ENCODE assay signal across 13 cellular contexts in genomic region chr2:1556776-1557466, GRCh38.
DNase-seq lines count a peak whose midpoint lies in the region; TF ChIP-seq lines count a peak whose summit lies in the region.
"Had no signal": no experiment of that assay in that cellular context is flagged by ENCODE, and none has a peak within 500 bp of the region (broad histone marks: within the 10 kb centered on the region; RNA-seq: fewer than 3 reads in every experiment).

No MANE protein-coding gene starts in this region.

- no CpG with 5 or more reads among the region's 13 CpGs for WGBS in H9 (ENCODE audit: extremely low coverage, insufficient read length, low lambda C conversion rate)

- no peaks in the 10 kb centered on the region for H3K36me3 ChIP-seq in adipocyte (ENCODE audit: control insufficient read depth, insufficient read depth, low read length, severe bottlenecking)

- H3K4me3 Mint-ChIP-seq in HFFc6 (no peak overlapping the region), H9 (no peak overlapping the region)
- H3K4me3 Mint-ChIP-seq: central memory CD8-positive, alpha-beta T cell had no signal

- H3K27ac Mint-ChIP-seq in HFFc6 (peak overlapping the region; percentile 63), H9 (no peak overlapping the region)

- no peak overlapping the region for H3T11ph ChIP-seq in H9 (ENCODE audit: low read length)

- no peak overlapping the region for H4K91ac ChIP-seq in H9 (ENCODE audit: insufficient read length, low read depth, low read length)

- H3K27me3 Mint-ChIP-seq in HFFc6 (ENCODE audit: insufficient read depth) (peaks cover 11% of the 10 kb centered on the region), H9 (ENCODE audit: low read depth) (peaks cover 4% of the 10 kb centered on the region)
- H3K27me3 Mint-ChIP-seq: central memory CD8-positive, alpha-beta T cell had no signal

- H2BK20ac ChIP-seq in H9 (ENCODE audit: low read depth, low read length, poor library complexity, severe bottlenecking): no peak overlapping the region

- no peak for TF ChIP-seq CTCF in HFFc6 (IDR thresholded peaks at IDR 0.05)
- no peak for TF ChIP-seq CTCF in H9 (conservative IDR thresholded peaks at IDR 0.05)

- no peaks in the 10 kb centered on the region for H3K79me1 ChIP-seq in H9 (ENCODE audit: insufficient read depth, low read depth, low read length, poor library complexity, severe bottlenecking)

- no peak overlapping the region for H3K18ac ChIP-seq in H9 (ENCODE audit: insufficient read length, low read depth, low read length)

- no peaks in the 10 kb centered on the region for H4K20me1 ChIP-seq in H9 (ENCODE audit: control insufficient read depth, insufficient read depth, insufficient read length)

- H3K27ac ChIP-seq in H9 (ENCODE audit: insufficient read length, low read depth, low read length): no peak overlapping the region

- no peak overlapping the region for H2BK120ac ChIP-seq in H9 (ENCODE audit: low read depth, low read length, poor library complexity, severe bottlenecking)

- H3K4me1 Mint-ChIP-seq in HFFc6 (ENCODE audit: low read depth) (peaks cover 34% of the 10 kb centered on the region), H9 (peaks cover 0 to 15% of the 10 kb centered on the region in 2 experiments; a peak in 3 of 4 replicates)
- H3K4me1 Mint-ChIP-seq: central memory CD8-positive, alpha-beta T cell had no signal

- H3K27me3 ChIP-seq in adipocyte (replicated peaks; ENCODE audit: control insufficient read depth, insufficient read depth, low read length) (peaks cover 16% of the 10 kb centered on the region), H9 (ENCODE audit: insufficient read depth, low read length) (no peaks in the 10 kb centered on the region; the same call in 1 of the 2 replicates)

- H2BK15ac ChIP-seq in H9 (ENCODE audit: low read depth, low read length): no peak overlapping the region

- H3K4me1 ChIP-seq in adipocyte (ENCODE audit: control insufficient read depth, insufficient read depth, low read length) (peaks cover 19% of the 10 kb centered on the region), H9 (ENCODE audit: insufficient read depth, low read length) (no peaks in the 10 kb centered on the region)

- H3K14ac ChIP-seq in H9 (ENCODE audit: insufficient read depth, low read length): no peak overlapping the region; the same call in 1 of the 2 replicates

- no peak overlapping the region for H3K23ac ChIP-seq in H9 (ENCODE audit: insufficient read length, low read depth, low read length)

- no peaks in the 10 kb centered on the region for H3K23me2 ChIP-seq in H9 (ENCODE audit: insufficient read length, low read depth, low read length, poor library complexity, severe bottlenecking)

- H3K9me3 Mint-ChIP-seq in HFFc6 (no peaks in the 10 kb centered on the region), H9 (no peaks in the 10 kb centered on the region)
- H3K9me3 Mint-ChIP-seq: central memory CD8-positive, alpha-beta T cell had no signal

- H2AFZ ChIP-seq in H9 (ENCODE audit: low read length): no peak overlapping the region

- H4K8ac ChIP-seq in H9 (replicated peaks; ENCODE audit: insufficient read length, low read depth, low read length): no peak overlapping the region

- no peak overlapping the region for H2BK12ac ChIP-seq in H9 (ENCODE audit: insufficient read length, low read depth, low read length)

- H2AK5ac ChIP-seq in H9 (ENCODE audit: insufficient read length, low read length): no peak overlapping the region

- peaks cover 1% of the 10 kb centered on the region; the same call in 1 of the 2 replicates for H3K79me2 ChIP-seq in H9 (ENCODE audit: insufficient read depth, low read length)

- H3K4me2 ChIP-seq in H9 (ENCODE audit: insufficient read depth, insufficient read length, low read length): no peak overlapping the region

- H3K9me3 ChIP-seq in adipocyte (ENCODE audit: control insufficient read depth, low read length) (no peaks in the 10 kb centered on the region), H9 (ENCODE audit: control insufficient read depth, low read depth, low read length) (no peaks in the 10 kb centered on the region)

- DNase-seq in HFFc6 (peak; percentile 91), adipocyte (ENCODE audit: low read depth) (peak; percentile 44), glomerular visceral epithelial cell (ENCODE audit: extremely low spot score) (peak; percentile 82), superior temporal gyrus (ENCODE audit: extremely low spot score) (peak; percentile 3), H9 (no peak), NCI-H1092 treated with DMSO at 0.1 percent for 48 hours (lab: John Stamatoyannopoulos, UW) (no peak), NCI-H2081 (lab: John Stamatoyannopoulos, UW) (no peak)
- DNase-seq: activated T-cell treated with anti-CD3 and anti-CD28 coated beads, Interleukin-2, amount 50 U/mL, for 1 hour; DND-41; midbrain; NCI-H187 treated with DMSO at 0.1 percent for 48 hours; OCI-M1 had no signal

- no peak overlapping the region for H3K4ac ChIP-seq in H9 (ENCODE audit: low read depth, low read length)

- H3K56ac ChIP-seq in H9 (ENCODE audit: insufficient read length, low read depth, low read length): no peak overlapping the region

- H3K9ac ChIP-seq in adipocyte (ENCODE audit: low read length) (no peak overlapping the region), H9 (ENCODE audit: extremely low read depth, insufficient read length, low read length) (no peak overlapping the region)

- no peak overlapping the region for H3K4me3 ChIP-seq in adipocyte (ENCODE audit: low read length)

- no peak overlapping the region for H4K5ac ChIP-seq in H9 (ENCODE audit: insufficient read length, low read depth, low read length)

- H3K36me3 Mint-ChIP-seq in HFFc6 (ENCODE audit: low read depth): no peaks in the 10 kb centered on the region
- H3K36me3 Mint-ChIP-seq in H9 (ENCODE audit: insufficient read depth in 1 of 3, low read depth in 3 of 3): no peaks in the 10 kb centered on the region

- H2BK5ac ChIP-seq in H9 (ENCODE audit: insufficient read length, low read length): no peak overlapping the region

Comparison
In these comparisons a context has a peak if more than half of its experiments do, and no peak if none do; other contexts are left out.
1. DNase-seq: peak in HFFc6 (single experiment), adipocyte (single experiment), glomerular visceral epithelial cell (single experiment) and superior temporal gyrus (single experiment); none in H9 (single experiment), NCI-H1092 treated with DMSO at 0.1 percent for 48 hours (single experiment) and NCI-H2081 (0 of 2).